ENCODE assay signal across 1 cellular context in genomic region chrX:2829066-2829430, GRCh38.
TF ChIP-seq lines count a peak whose summit lies in the region.

No MANE protein-coding gene starts in this region.

TF ChIP-seq in IMR-90, 13 proteins besides CTCF, POLR2A, EP300 and RAD21 (continued from another document):
- TF ChIP-seq SMC3 (IDR thresholded peaks at IDR 0.05; ENCODE audit: low read depth, low read length) (no peak), RFX5 (IDR thresholded peaks at IDR 0.05; ENCODE audit: low read depth, low read length) (no peak), NFE2L2 (IDR thresholded peaks at IDR 0.05; ENCODE audit: low read depth, low read length) (no peak), BHLHE40 (IDR thresholded peaks at IDR 0.05; ENCODE audit: low read depth, low read length) (no peak)
